ENCODE assay signal across 13 cellular contexts in genomic region chr9:127586096-127586495, GRCh38. TPM values are rescaled to one million over a fixed set of nuclear protein-coding genes. Genes with fewer than 3 reads are reported as not detected.
DNase-seq lines count a peak whose midpoint lies in the region; ATAC-seq, FAIRE-seq and TF ChIP-seq lines count a peak whose summit lies in the region.
"Had no signal": no experiment of that assay in that cellular context is flagged by ENCODE, and none has a peak within 500 bp of the region (broad histone marks: within the 10 kb centered on the region; RNA-seq: fewer than 3 reads in every experiment).

No MANE protein-coding gene starts in this region.

- H4K5ac ChIP-seq in H1 (ENCODE audit: insufficient read length, low read depth, low read length) = no peak overlapping the region

- H3K79me2 ChIP-seq in ACC112 (ENCODE audit: control insufficient read depth, insufficient read depth, low read length, unreplicated experiment) (peaks cover 15% of the 10 kb centered on the region), H1 (ENCODE audit: control insufficient read depth in 1 of 2, insufficient read depth in 2 of 2, low read length in 2 of 2) (no peaks in the 10 kb centered on the region)

- H3K4me3 ChIP-seq in ACC112 (ENCODE audit: low read depth, low read length) = no peak overlapping the region
- no peak overlapping the region for H3K4me3 ChIP-seq in H1 (ENCODE audit: extremely low read depth in 1 of 4, insufficient read depth in 2 of 4, low read depth in 3 of 4, low read length in 4 of 4)
- H3K4me3 ChIP-seq: colonic mucosa, skin epidermis had no signal

- no peak for DNase-seq in HTR-8/SVneo (ENCODE audit: insufficient read length, low spot score)
- DNase-seq in H1 (ENCODE audit: low read depth in 1 of 2, low spot score in 2 of 2) = no peak
- no peak for DNase-seq in omental fat pad (ENCODE audit: low spot score)
- DNase-seq in NCI-H345 (lab: John Stamatoyannopoulos, UW) = no peak
- DNase-seq: NCI-H187 treated with DMSO at 0.1 percent for 48 hours had no signal

- 0 out of 2 replicates have a peak overlapping the region, but pooled peaks have one; percentile 24 for H2BK15ac ChIP-seq in H1 (ENCODE audit: low read length)

- no peak for TF ChIP-seq CTCF in H1 (IDR thresholded peaks at IDR 0.05; ENCODE audit: control extremely low read depth in 1 of 3, insufficient read depth in 1 of 3, low read depth in 1 of 3, low read length in 3 of 3)
- no peak for TF ChIP-seq CTCF in omental fat pad (IDR thresholded peaks at IDR 0.05)

- TF ChIP-seq EP300 in H1 (IDR thresholded peaks at IDR 0.05; ENCODE audit: borderline replicate concordance in 1 of 2, low read depth in 2 of 2, low read length in 2 of 2) = no peak

- peak overlapping the region; percentile 36 for H2BK5ac ChIP-seq in H1 (ENCODE audit: low read depth, low read length)

- H4K8ac ChIP-seq in H1 (ENCODE audit: extremely low read depth, insufficient read depth, low read length) = no peak overlapping the region

- peaks cover 5% of the 10 kb centered on the region; the same call in 1 of the 2 replicates for H3K23me2 ChIP-seq in H1 (ENCODE audit: low read depth, low read length)

- H2BK20ac ChIP-seq in H1 (ENCODE audit: low read length) = no peak overlapping the region

- H3K23ac ChIP-seq in H1 (ENCODE audit: insufficient read length) = no peak overlapping the region

- H3K18ac ChIP-seq in H1 (ENCODE audit: extremely low read depth, low read length) = no peak overlapping the region

- H3K79me1 ChIP-seq in H1 (ENCODE audit: low read depth, low read length) = no peaks in the 10 kb centered on the region

- ATAC-seq in omental fat pad (ENCODE audit: low FRiP score) = peak; percentile 14
- no peak for ATAC-seq in GM18873 (IDR thresholded peaks at IDR 0.05; ENCODE audit: low FRiP score, unreplicated experiment)
- no peak for ATAC-seq in GM18870 (IDR thresholded peaks at IDR 0.05; ENCODE audit: unreplicated experiment)

- H3K27me3 ChIP-seq in ACC112 (ENCODE audit: insufficient read depth, low read length) (no peaks in the 10 kb centered on the region), H1 (replicated peaks in 1 of 4; ENCODE audit: control insufficient read depth in 3 of 4, extremely low read depth in 1 of 4, insufficient read depth in 3 of 4, low read length in 3 of 4) (no peaks in the 10 kb centered on the region)
- H3K27me3 ChIP-seq: colonic mucosa had no signal

- TF ChIP-seq RAD21 in H1 (IDR thresholded peaks at IDR 0.05 in 1 of 2, conservative IDR thresholded peaks at IDR 0.05 in 1 of 2; ENCODE audit: low read depth in 2 of 2, low read length in 2 of 2) = no peak

- POLR2A ChIA-PET in H1 (lab: Charles Lee; ENCODE audit: partially characterized antibody) = interaction anchor here (1.0 to 1.1 kb wide), 2 partner anchors 9 to 85 kb away, joined by 3 read pairs; no protein-coding TSS in a partner anchor

- H3K4me1 ChIP-seq in ACC112 (ENCODE audit: control insufficient read depth, insufficient read depth, low read length, unreplicated experiment) (peaks cover 29% of the 10 kb centered on the region), H1 (replicated peaks in 1 of 4; ENCODE audit: control insufficient read depth in 3 of 4, insufficient read depth in 4 of 4, low read length in 3 of 4) (peaks cover 0 to 3% (median 0%) of the 10 kb centered on the region in 4 experiments; a peak in 2 of 7 replicates)

- no peak overlapping the region for H3K56ac ChIP-seq in H1 (replicated peaks; ENCODE audit: insufficient read length, low read depth, low read length)

- peaks cover 0 to 2% of the 10 kb centered on the region in 2 experiments for H4K20me1 ChIP-seq in H1 (replicated peaks in 1 of 2; ENCODE audit: control insufficient read depth in 1 of 2, insufficient read depth in 2 of 2, low read length in 2 of 2)

- H4K91ac ChIP-seq in H1 (replicated peaks; ENCODE audit: insufficient read length, low read length) = peak overlapping the region; percentile 91

- CTCF ChIA-PET in H1 (lab: Charles Lee; ENCODE audit: partially characterized antibody) = interaction anchor here (1.0 to 13.7 kb wide), 23 partner anchors 11 to 376 kb away, joined by 3 to 193 read pairs (median 5); partner anchors contain the start of genes PTRH1 and TTC16

- peak overlapping the region; percentile 69; the same call in 1 of the 2 replicates for H2BK12ac ChIP-seq in H1 (ENCODE audit: low read depth, low read length)

- no peak overlapping the region for H3K9ac ChIP-seq in H1 (replicated peaks in 1 of 4; ENCODE audit: extremely low read depth in 1 of 4, low read depth in 3 of 4, low read length in 3 of 4)
- H3K9ac ChIP-seq: KMS-11 had no signal

- peak overlapping the region; percentile 81 for H3K4ac ChIP-seq in H1 (replicated peaks; ENCODE audit: insufficient read length, low read depth, low read length)

- H2BK120ac ChIP-seq in H1 (replicated peaks; ENCODE audit: low read depth, low read length) = peak overlapping the region; percentile 96

- FAIRE-seq in HTR-8/SVneo (lab: Jason Lieb, UNC) (peak; percentile 28), H1 (lab: Jason Lieb, UNC) (no peak)
- FAIRE-seq: endometrium, kidney had no signal

- no peak overlapping the region for H3K4me2 ChIP-seq in H1 (ENCODE audit: insufficient read depth in 1 of 2, low read depth in 2 of 2, low read length in 2 of 2)
- H3K4me2 ChIP-seq: KMS-11 had no signal

- 87% methylated on average over 14 of the region's 14 CpGs; no CpG with 5 or more reads in 1 of the 2 experiments for WGBS in H1 (ENCODE audit: extremely low coverage in 1 of 2, insufficient coverage in 1 of 2, insufficient read length in 1 of 2, insufficient replicate concordance in 2 of 2, low coverage in 1 of 2, low lambda C conversion rate in 2 of 2, missing lambda C conversion rate in 1 of 2), 2 experiments

- no peak overlapping the region for H3K14ac ChIP-seq in H1 (ENCODE audit: insufficient read length)

- no peak for TF ChIP-seq POLR2A in H1 (IDR thresholded peaks at IDR 0.05; ENCODE audit: control extremely low read depth in 1 of 2, low read depth in 2 of 2, low read length in 2 of 2)

- H2AFZ ChIP-seq in ACC112 (ENCODE audit: low read length, unreplicated experiment) (no peak overlapping the region), H1 (ENCODE audit: low read length) (no peak overlapping the region)

- H3K9me3 ChIP-seq in H1 (ENCODE audit: insufficient read depth in 2 of 2, low read depth in 1 of 2, low read length in 1 of 2) = no peaks in the 10 kb centered on the region
- H3K9me3 ChIP-seq: colonic mucosa had no signal

- H3K27ac ChIP-seq in ACC112 (ENCODE audit: low read depth, low read length) = peak overlapping the region; percentile 68
- H3K27ac ChIP-seq in H1 (ENCODE audit: low read depth, low read length) = no peak overlapping the region
- H3K27ac ChIP-seq: colonic mucosa, KMS-11 had no signal

- peaks cover 4% of the 10 kb centered on the region; the same call in 1 of the 2 replicates for H3K36me3 ChIP-seq in ACC112 (ENCODE audit: insufficient read depth, low read length)
- H3K36me3 ChIP-seq in H1 (ENCODE audit: control insufficient read depth in 2 of 4, insufficient read depth in 4 of 4, low read length in 3 of 4) = no peaks in the 10 kb centered on the region
- H3K36me3 ChIP-seq: colonic mucosa had no signal

- H2AK5ac ChIP-seq in H1 (ENCODE audit: low read depth, low read length) = 0 out of 2 replicates have a peak overlapping the region, but pooled peaks have one; percentile 14

TF ChIP-seq in H1, 55 proteins besides CTCF, POLR2A, EP300 and RAD21:
- no peak for TF ChIP-seq TCF12 (IDR thresholded peaks at IDR 0.05; ENCODE audit: low read depth, low read length)
- TF ChIP-seq EGR1 (IDR thresholded peaks at IDR 0.05; ENCODE audit: borderline replicate concordance, low read depth, low read length) = no peak
- no peak for TF ChIP-seq TEAD4 (IDR thresholded peaks at IDR 0.05; ENCODE audit: low read depth, low read length)
- TF ChIP-seq RBBP5 (IDR thresholded peaks at IDR 0.05; ENCODE audit: borderline replicate concordance, low read depth, low read length) = no peak
- no peak for TF ChIP-seq FOSL1 (IDR thresholded peaks at IDR 0.05; ENCODE audit: insufficient read depth, low read depth, low read length)
- no peak for TF ChIP-seq BCL11A (IDR thresholded peaks at IDR 0.05; ENCODE audit: low read depth in 2 of 2, low read length in 2 of 2)
- TF ChIP-seq ATF3 (IDR thresholded peaks at IDR 0.05; ENCODE audit: insufficient read depth, low read depth, low read length) = no peak
- TF ChIP-seq, protein P1, sequence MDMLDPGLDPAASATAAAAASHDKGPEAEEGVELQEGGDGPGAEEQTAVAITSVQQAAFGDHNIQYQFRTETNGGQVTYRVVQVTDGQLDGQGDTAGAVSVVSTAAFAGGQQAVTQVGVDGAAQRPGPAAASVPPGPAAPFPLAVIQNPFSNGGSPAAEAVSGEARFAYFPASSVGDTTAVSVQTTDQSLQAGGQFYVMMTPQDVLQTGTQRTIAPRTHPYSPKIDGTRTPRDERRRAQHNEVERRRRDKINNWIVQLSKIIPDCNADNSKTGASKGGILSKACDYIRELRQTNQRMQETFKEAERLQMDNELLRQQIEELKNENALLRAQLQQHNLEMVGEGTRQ (IDR thresholded peaks at IDR 0.05; ENCODE audit: low read length) = no peak
- TF ChIP-seq NANOG (IDR thresholded peaks at IDR 0.05; ENCODE audit: insufficient read depth, low read depth, low read length, poor library complexity, severe bottlenecking) = no peak
- TF ChIP-seq TAF1 (IDR thresholded peaks at IDR 0.05; ENCODE audit: low read depth, low read length) = no peak
- TF ChIP-seq YY1 (IDR thresholded peaks at IDR 0.05; ENCODE audit: low read depth, low read length) = no peak

RNA-seq across cellular contexts. Expression of gene STXBP1, which starts 26.0 kb away (rescaled TPM):
- 60.9 and 61.9 TPM in 2 replicates for total RNA-seq in H1 (2021; fragmentation: NEBNext Ultra II Directional; extraction: Animal tissue kit (Norgen Biotek cat#: 25700))
- polyA plus RNA-seq in H1 (2011; rRNA removed) = 11.5 and 19.4 TPM in 2 replicates
- polyA plus RNA-seq in H1 (2011; cell fraction: cytosol; rRNA removed) = 13.9 TPM
- polyA plus RNA-seq in H1 (2011; cell fraction: nucleus; rRNA removed) = 31.3 TPM
- 23.3 to 29.4 TPM (median 26.6 TPM) in 4 replicates for polyA plus RNA-seq in H1 (2012, experiment 1 of 2)
- 17.5 TPM for polyA plus RNA-seq in H1 (2012, experiment 2 of 2)
- polyA plus RNA-seq in H1 (2013, experiment 1 of 2) = 37.3 TPM
- polyA plus RNA-seq in H1 (2013, experiment 2 of 2) = 37.1 TPM
- polyA minus RNA-seq in H1 (2011; rRNA and poly(A)+ RNA removed) = 21.8 and 25.2 TPM in 2 replicates
- polyA minus RNA-seq in H1 (2011; cell fraction: cytosol; rRNA and poly(A)+ RNA removed) = 14.8 TPM
- 18.2 TPM for polyA minus RNA-seq in H1 (2011; cell fraction: nucleus; rRNA and poly(A)+ RNA removed)
- total RNA-seq in omental fat pad = 10 to 100 TPM; 47.0 to 81.0 (median 66.4) TPM
